10 cellular contexts compared by ENCODE assay signal in genomic region chr1:44806025-44806703, GRCh38. TPM values are rescaled to one million over a fixed set of nuclear protein-coding genes. Genes with fewer than 3 reads are reported as not detected.
A peak's percentile ranks its signal among the peaks of the same experiment; 100 is the strongest.
DNase-seq lines count a peak whose midpoint lies in the region; ATAC-seq, FAIRE-seq and TF ChIP-seq lines count a peak whose summit lies in the region.
"Had no signal": no experiment of that assay in that cellular context is flagged by ENCODE, and none has a peak within 500 bp of the region (broad histone marks: within the 10 kb centered on the region; RNA-seq: fewer than 3 reads in every experiment).

No MANE protein-coding gene starts in this region.

- peak overlapping the region; percentile 87 for H3K9ac ChIP-seq in mammary epithelial cell (ENCODE audit: insufficient read depth, low read length)

- peak; percentile 72 for DNase-seq in activated effector memory CD4-positive, alpha-beta T cell treated with anti-CD3 and anti-CD28 coated beads, Interleukin-2, amount 50 U/mL, for 16 hours
- no peak for DNase-seq in activated effector memory CD4-positive, alpha-beta T cell treated with Interleukin-2 at 50 U/mL for 16 hours
- no peak for DNase-seq in mammary epithelial cell
- no peak for DNase-seq in tibial nerve (ENCODE audit: low spot score in 2 of 2)
- no peak for DNase-seq in GM19239 (ENCODE audit: insufficient read length, low spot score)
- DNase-seq: anterior cingulate cortex had no signal

- peak overlapping the region; percentile 97 for H3K27ac ChIP-seq in mammary epithelial cell (ENCODE audit: insufficient read depth, low read depth, low read length)
- H3K27ac ChIP-seq in mesodermal cell (ENCODE audit: low read depth, low read length, severe bottlenecking): peak overlapping the region; percentile 100
- peak overlapping the region; percentile 97 to 100 (median 100) for H3K27ac ChIP-seq in tibial nerve

- no peak for TF ChIP-seq EP300 in tibial nerve (IDR thresholded peaks at IDR 0.05)

- ATAC-seq in GM19328 (IDR thresholded peaks at IDR 0.05; ENCODE audit: unreplicated experiment): no peak
- no peak for ATAC-seq in HG03095 (IDR thresholded peaks at IDR 0.05; ENCODE audit: unreplicated experiment)

- H3K27me3 ChIP-seq in mammary epithelial cell (ENCODE audit: insufficient read depth, low read length) (no peaks in the 10 kb centered on the region), tibial nerve (no peaks in the 10 kb centered on the region)

- dilution Hi-C loops in mammary epithelial cell (cut with HindIII; ENCODE audit: low sequenced_read_pairs): no loop called here

- FAIRE-seq in GM19239 (lab: Jason Lieb, UNC): no peak

- TF ChIP-seq CTCF in mammary epithelial cell (conservative IDR thresholded peaks at IDR 0.05 in 1 of 2, IDR thresholded peaks at IDR 0.05 in 1 of 2; ENCODE audit: extremely low read depth in 1 of 2, insufficient read depth in 1 of 2, low read depth in 1 of 2, low read length in 2 of 2) (no peak), tibial nerve (IDR thresholded peaks at IDR 0.05) (no peak)

- H3K9me3 ChIP-seq in mammary epithelial cell (replicated peaks; ENCODE audit: insufficient read depth, low read length) (no peaks in the 10 kb centered on the region), mesodermal cell (ENCODE audit: control insufficient read depth, low read length) (no peaks in the 10 kb centered on the region), tibial nerve (no peaks in the 10 kb centered on the region)

- CTCF ChIA-PET in mammary epithelial cell (lab: Charles Lee; ENCODE audit: low non-redundant PET): interaction anchor here (0.6 kb wide), 1 partner anchor 75 kb away, joined by 6 read pairs; no protein-coding TSS in a partner anchor

- H2AFZ ChIP-seq in mammary epithelial cell (ENCODE audit: low read depth, low read length): no peak overlapping the region

- peak overlapping the region; percentile 38 for H3K4me2 ChIP-seq in mammary epithelial cell (ENCODE audit: insufficient read depth, low read depth, low read length)

- no TSS peak for BruUV-seq in mammary epithelial cell (replicated peaks; lab: Mats Ljungman, UMichigan)

- peaks cover 52% of the 10 kb centered on the region for H3K79me2 ChIP-seq in mammary epithelial cell (ENCODE audit: insufficient read depth, low read length)

- intact Hi-C loops in mammary epithelial cell (cut with micrococcal nuclease): loop anchor here (2.0 kb wide), 1 partner anchor 67 kb away; the partner anchor contains the start of gene KIF2C

- H3K36me3 ChIP-seq in mammary epithelial cell (ENCODE audit: insufficient read depth, low read length) (peaks cover 34% of the 10 kb centered on the region), mesodermal cell (ENCODE audit: control insufficient read depth, insufficient read depth, low read length) (peaks cover 62% of the 10 kb centered on the region), tibial nerve (peaks cover 0 to 45% (median 6%) of the 10 kb centered on the region in 3 donors)

- in situ Hi-C loops in mammary epithelial cell (cut with MboI; ENCODE audit: low sequenced_read_pairs in 2 of 2): no loop called here

- H4K20me1 ChIP-seq in mammary epithelial cell (ENCODE audit: insufficient read depth, low read length): no peaks in the 10 kb centered on the region

- H3K4me3 ChIP-seq in mammary epithelial cell (replicated peaks in 1 of 3; ENCODE audit: insufficient read depth in 1 of 3, low read depth in 2 of 3, low read length in 3 of 3) (no peak overlapping the region), mesodermal cell (ENCODE audit: extremely low read depth, insufficient read depth, low read length, poor library complexity, severe bottlenecking) (no peak overlapping the region), tibial nerve (no peak overlapping the region)

- H3K4me1 ChIP-seq in mammary epithelial cell (ENCODE audit: insufficient read depth, low read length) (peaks cover 83% of the 10 kb centered on the region), mesodermal cell (ENCODE audit: control insufficient read depth, insufficient read depth, low read length, poor library complexity, severe bottlenecking) (peaks cover 79% of the 10 kb centered on the region), tibial nerve (peaks cover 0 to 89% (median 66%) of the 10 kb centered on the region in 4 donors)

- WGBS in mammary epithelial cell (ENCODE audit: low coverage, missing lambda C conversion rate): 94% methylated on average over 36 of the region's 70 CpGs
- WGBS in mesodermal cell (ENCODE audit: insufficient coverage in 2 of 2), 2 experiments: 95 to 98% methylated on average over 43 to 65 of the region's 70 CpGs
- 89 to 94% methylated on average over 57 to 59 of the region's 70 CpGs for WGBS in tibial nerve, 2 donors

- no peak for TF ChIP-seq POLR2A in tibial nerve (IDR thresholded peaks at IDR 0.05)

RNA-seq across cellular contexts. Expression of gene DYNLT4, which starts 1.0 kb away (rescaled TPM):
- total RNA-seq in mammary epithelial cell (not detected), tibial nerve (1 to 10 TPM in 2 of 4 donors, not detected in 2; 2.5 to 3.3 TPM)
- polyA plus RNA-seq in mammary epithelial cell: not detected
- polyA minus RNA-seq in mammary epithelial cell: not detected
- polyA plus RNA-seq in mesodermal cell (2013, experiment 1 of 2): not detected
- not detected for polyA plus RNA-seq in mesodermal cell (2013, experiment 2 of 2)
- total RNA-seq: SK-MEL-5 had no signal

RNA-seq across cellular contexts. Expression of gene BTBD19, which starts 2.2 kb away (rescaled TPM):
- total RNA-seq in mammary epithelial cell (10 to 100 TPM in 1 of 2 donors, 1 to 10 TPM in 1; 2.3 to 27.3 TPM), tibial nerve (10 to 100 TPM; 14.9 to 50.0 (median 25.5) TPM)
- 4.6 TPM for polyA plus RNA-seq in mammary epithelial cell
- 22.7 TPM for polyA minus RNA-seq in mammary epithelial cell
- polyA plus RNA-seq in mesodermal cell (2013, experiment 1 of 2): 7.2 TPM
- polyA plus RNA-seq in mesodermal cell (2013, experiment 2 of 2): 5.3 TPM
- total RNA-seq: SK-MEL-5 had no signal

RNA-seq across cellular contexts. Expression of gene PLK3, which starts 6.0 kb away (rescaled TPM):
- total RNA-seq in mammary epithelial cell (100 to 1,000 TPM in 1 of 2 donors, 10 to 100 TPM in 1; 53.5 to 101 TPM), tibial nerve (10 to 100 TPM; 10.6 to 29.3 (median 26.3) TPM)
- 54.6 TPM for polyA plus RNA-seq in mammary epithelial cell
- 73.4 TPM for polyA minus RNA-seq in mammary epithelial cell
- polyA plus RNA-seq in mesodermal cell (2013, experiment 1 of 2): 24.7 TPM
- polyA plus RNA-seq in mesodermal cell (2013, experiment 2 of 2): 19.3 TPM

RNA-seq across cellular contexts. Expression of gene BEST4, which starts 18.2 kb away (rescaled TPM):
- total RNA-seq in mammary epithelial cell (under 1 TPM; 0.33 to 0.52 TPM), tibial nerve (under 1 TPM in 2 of 4 donors, not detected in 2; 0.21 to 0.98 TPM)
- polyA plus RNA-seq in mammary epithelial cell: 0.39 TPM
- not detected for polyA minus RNA-seq in mammary epithelial cell
- 0.26 TPM for polyA plus RNA-seq in mesodermal cell (2013, experiment 1 of 2)
- polyA plus RNA-seq in mesodermal cell (2013, experiment 2 of 2): 0.40 TPM
- total RNA-seq: SK-MEL-5 had no signal

RNA-seq across cellular contexts. Expression of gene RPS8, which starts 30.8 kb away (rescaled TPM):
- total RNA-seq in mammary epithelial cell: 1,000 to 10,000 TPM; 1,053 to 1,537 TPM
- polyA plus RNA-seq in mammary epithelial cell: 2,133 TPM
- polyA minus RNA-seq in mammary epithelial cell: 614 TPM
- 2,510 TPM for polyA plus RNA-seq in mesodermal cell (2013, experiment 1 of 2)
- polyA plus RNA-seq in mesodermal cell (2013, experiment 2 of 2): 2,640 TPM
- total RNA-seq in tibial nerve: 1,000 to 10,000 TPM; 2,048 to 2,345 (median 2,235) TPM
